ENCODE assay signal across 2 cellular contexts in genomic region chr12:32365473-32366064, GRCh38.
A peak's percentile ranks its signal among the peaks of the same experiment; 100 is the strongest.
TF ChIP-seq lines count a peak whose summit lies in the region.

No MANE protein-coding gene starts in this region.

TF ChIP-seq in GM23338, 12 proteins besides CTCF, POLR2A, EP300 and RAD21 (continued from another document):
- TF ChIP-seq REST (IDR thresholded peaks at IDR 0.05; ENCODE audit: unreplicated experiment) (no peak), ZNF462 (CRISPR knock-in tag; IDR thresholded peaks at IDR 0.05) (no peak)

TF ChIP-seq in SK-N-SH, 30 proteins besides CTCF, POLR2A, EP300 and RAD21 (continued from another document):
- no peak for TF ChIP-seq GABPA (IDR thresholded peaks at IDR 0.05; ENCODE audit: low read depth)
- TF ChIP-seq SMC3 (IDR thresholded peaks at IDR 0.05; ENCODE audit: low read depth, low read length): peak; percentile 70
- TF ChIP-seq REST (IDR thresholded peaks at IDR 0.05; ENCODE audit: low read depth, low read length): no peak
- no peak for TF ChIP-seq TEAD4 (IDR thresholded peaks at IDR 0.05; ENCODE audit: borderline replicate concordance, insufficient read depth)
- TF ChIP-seq, protein P1, sequence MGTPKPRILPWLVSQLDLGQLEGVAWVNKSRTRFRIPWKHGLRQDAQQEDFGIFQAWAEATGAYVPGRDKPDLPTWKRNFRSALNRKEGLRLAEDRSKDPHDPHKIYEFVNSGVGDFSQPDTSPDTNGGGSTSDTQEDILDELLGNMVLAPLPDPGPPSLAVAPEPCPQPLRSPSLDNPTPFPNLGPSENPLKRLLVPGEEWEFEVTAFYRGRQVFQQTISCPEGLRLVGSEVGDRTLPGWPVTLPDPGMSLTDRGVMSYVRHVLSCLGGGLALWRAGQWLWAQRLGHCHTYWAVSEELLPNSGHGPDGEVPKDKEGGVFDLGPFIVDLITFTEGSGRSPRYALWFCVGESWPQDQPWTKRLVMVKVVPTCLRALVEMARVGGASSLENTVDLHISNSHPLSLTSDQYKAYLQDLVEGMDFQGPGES (IDR thresholded peaks at IDR 0.05; ENCODE audit: low read depth, low read length): no peak
- TF ChIP-seq RCOR1 (IDR thresholded peaks at IDR 0.05; ENCODE audit: low read length): no peak
- TF ChIP-seq POLR2AphosphoS5 (IDR thresholded peaks at IDR 0.05; ENCODE audit: low read depth, low read length): no peak; the same call in 1 of the 2 replicates
- TF ChIP-seq JUND (IDR thresholded peaks at IDR 0.05): 0 out of 2 replicates have a peak, but pooled peaks have one; percentile 15
- no peak for TF ChIP-seq CHD2 (IDR thresholded peaks at IDR 0.05; ENCODE audit: low read length, partially characterized antibody)
- no peak for TF ChIP-seq RXRA (IDR thresholded peaks at IDR 0.05; ENCODE audit: borderline replicate concordance, low read depth)
- no peak for TF ChIP-seq EZH2phosphoT487 (IDR thresholded peaks at IDR 0.05; ENCODE audit: borderline replicate concordance, low read depth)
- no peak for TF ChIP-seq GATA2 (CRISPR knock-in tag; IDR thresholded peaks at IDR 0.05)
- TF ChIP-seq, protein P2, sequence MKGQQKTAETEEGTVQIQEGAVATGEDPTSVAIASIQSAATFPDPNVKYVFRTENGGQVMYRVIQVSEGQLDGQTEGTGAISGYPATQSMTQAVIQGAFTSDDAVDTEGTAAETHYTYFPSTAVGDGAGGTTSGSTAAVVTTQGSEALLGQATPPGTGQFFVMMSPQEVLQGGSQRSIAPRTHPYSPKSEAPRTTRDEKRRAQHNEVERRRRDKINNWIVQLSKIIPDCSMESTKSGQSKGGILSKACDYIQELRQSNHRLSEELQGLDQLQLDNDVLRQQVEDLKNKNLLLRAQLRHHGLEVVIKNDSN (IDR thresholded peaks at IDR 0.05; ENCODE audit: borderline replicate concordance, low read depth): no peak
- TF ChIP-seq TAF1 (IDR thresholded peaks at IDR 0.05; ENCODE audit: borderline replicate concordance, low read depth, low read length): no peak
- no peak for TF ChIP-seq YY1 (IDR thresholded peaks at IDR 0.05; ENCODE audit: low read depth)
- TF ChIP-seq MXI1 (IDR thresholded peaks at IDR 0.05; ENCODE audit: low read depth, low read length): no peak
- no peak for TF ChIP-seq FOXM1 (IDR thresholded peaks at IDR 0.05; ENCODE audit: low read depth)
- no peak for TF ChIP-seq SIN3A (IDR thresholded peaks at IDR 0.05; ENCODE audit: borderline replicate concordance, low read depth, low read length)
- TF ChIP-seq, protein P3, sequence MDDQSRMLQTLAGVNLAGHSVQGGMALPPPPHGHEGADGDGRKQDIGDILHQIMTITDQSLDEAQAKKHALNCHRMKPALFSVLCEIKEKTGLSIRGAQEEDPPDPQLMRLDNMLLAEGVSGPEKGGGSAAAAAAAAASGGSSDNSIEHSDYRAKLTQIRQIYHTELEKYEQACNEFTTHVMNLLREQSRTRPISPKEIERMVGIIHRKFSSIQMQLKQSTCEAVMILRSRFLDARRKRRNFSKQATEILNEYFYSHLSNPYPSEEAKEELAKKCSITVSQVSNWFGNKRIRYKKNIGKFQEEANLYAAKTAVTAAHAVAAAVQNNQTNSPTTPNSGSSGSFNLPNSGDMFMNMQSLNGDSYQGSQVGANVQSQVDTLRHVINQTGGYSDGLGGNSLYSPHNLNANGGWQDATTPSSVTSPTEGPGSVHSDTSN (IDR thresholded peaks at IDR 0.05): peak; percentile 29; the same call in 1 of the 2 replicates
- TF ChIP-seq ELF1 (IDR thresholded peaks at IDR 0.05): no peak
